ENCODE assay signal across 14 cellular contexts in genomic region chr4:55503164-55503563, GRCh38. TPM values are rescaled to one million over a fixed set of nuclear protein-coding genes. Genes with fewer than 3 reads are reported as not detected.
DNase-seq lines count a peak whose midpoint lies in the region; ATAC-seq and TF ChIP-seq lines count a peak whose summit lies in the region.
"Had no signal": no experiment of that assay in that cellular context is flagged by ENCODE, and none has a peak within 500 bp of the region (broad histone marks: within the 10 kb centered on the region; RNA-seq: fewer than 3 reads in every experiment).

No MANE protein-coding gene starts in this region.

- ATAC-seq in activated CD4-positive, CD25-positive, alpha-beta regulatory T cell treated with anti-CD3 and anti-CD28 coated beads, Interleukin-2, amount 50 U/mL, for 24 hours, result peak; percentile 64 to 86
- no peak for ATAC-seq in HG02759 (IDR thresholded peaks at IDR 0.05; ENCODE audit: unreplicated experiment)
- ATAC-seq: Panc1 had no signal

- H3K27me3 ChIP-seq in Karpas-422 (ENCODE audit: low read length), result no peaks in the 10 kb centered on the region
- H3K27me3 ChIP-seq: stomach had no signal

- H4K20me1 ChIP-seq in Karpas-422 (ENCODE audit: insufficient read depth, low read depth, low read length), result no peaks in the 10 kb centered on the region

- no peaks in the 10 kb centered on the region for H3K79me2 ChIP-seq in Karpas-422 (ENCODE audit: low read length)

- H3K9me3 ChIP-seq in Karpas-422 (ENCODE audit: low read length), result no peaks in the 10 kb centered on the region
- H3K9me3 ChIP-seq: stomach had no signal

- DNase-seq in activated CD4-positive, CD25-positive, alpha-beta regulatory T cell (lab: John Stamatoyannopoulos, UW), result no peak
- peak; percentile 74 for DNase-seq in RPMI7951 (ENCODE audit: low read depth)
- DNase-seq in fibroblast of pulmonary artery (ENCODE audit: low read depth), result peak; percentile 72
- peak; percentile 36 for DNase-seq in stromal cell of bone marrow (ENCODE audit: low read depth)
- DNase-seq in Karpas-422, result no peak
- DNase-seq in SKM-1 (lab: John Stamatoyannopoulos, UW; ENCODE audit: unreplicated experiment), result no peak
- DNase-seq: activated CD4-positive, alpha-beta T cell treated with anti-CD3 and anti-CD28 coated beads for 1 hour; naive B cell; NCI-H2029; stimulated activated CD4-positive, alpha-beta T cell treated with anti-CD3 and anti-CD28 coated beads, Interleukin-15, amount 100 ng/mL, for 24 hours; stomach had no signal

- H3K4me3 ChIP-seq in fibroblast of pulmonary artery (replicated peaks; ENCODE audit: low read depth, low read length), result no peak overlapping the region
- no peak overlapping the region for H3K4me3 ChIP-seq in Karpas-422 (ENCODE audit: low read length)
- H3K4me3 ChIP-seq: stomach had no signal

- no peak overlapping the region for H2AFZ ChIP-seq in Karpas-422 (ENCODE audit: low read length)

- H3K36me3 ChIP-seq in Karpas-422 (ENCODE audit: insufficient read depth, low read length), result no peaks in the 10 kb centered on the region; the same call in 1 of the 2 replicates

- no peak for TF ChIP-seq CTCF in fibroblast of pulmonary artery (IDR thresholded peaks at IDR 0.05; ENCODE audit: low read length, missing control alignments)

- H3K4me2 ChIP-seq in Karpas-422 (ENCODE audit: low read depth, low read length, poor library complexity, severe bottlenecking), result no peak overlapping the region

- no peaks in the 10 kb centered on the region for H3K4me1 ChIP-seq in Karpas-422 (ENCODE audit: low read length)

- no peak overlapping the region for H3K27ac ChIP-seq in Karpas-422 (ENCODE audit: low read length)
- H3K27ac ChIP-seq: stomach had no signal

- H3K9ac ChIP-seq in Karpas-422 (ENCODE audit: low read length), result no peak overlapping the region

- no peaks in the 10 kb centered on the region for H3K9me2 ChIP-seq in Karpas-422 (replicated peaks; ENCODE audit: insufficient read depth, low read length)

RNA-seq across cellular contexts. Expression of gene CLOCK, which starts 43.5 kb away (rescaled TPM):
- total RNA-seq in RPMI7951 (2014; rRNA removed; shearing (Covaris generic)), result 26.0 and 27.7 TPM in 2 replicates
- total RNA-seq in Karpas-422 (2014; rRNA removed; shearing (Covaris generic); ENCODE audit: low replicate concordance), result 1.4 and 2.3 TPM in 2 replicates

Comparison
In these comparisons a context has a peak if more than half of its experiments do, and no peak if none do; other contexts are left out.
1. DNase-seq: peak in RPMI7951 (single experiment), fibroblast of pulmonary artery (single experiment) and stromal cell of bone marrow (single experiment); none in activated CD4-positive, CD25-positive, alpha-beta regulatory T cell (0 of 4), Karpas-422 (single experiment) and SKM-1 (single experiment).